Comparison of ENCODE assay signal across 1 cellular context in the genomic region with DNA sequence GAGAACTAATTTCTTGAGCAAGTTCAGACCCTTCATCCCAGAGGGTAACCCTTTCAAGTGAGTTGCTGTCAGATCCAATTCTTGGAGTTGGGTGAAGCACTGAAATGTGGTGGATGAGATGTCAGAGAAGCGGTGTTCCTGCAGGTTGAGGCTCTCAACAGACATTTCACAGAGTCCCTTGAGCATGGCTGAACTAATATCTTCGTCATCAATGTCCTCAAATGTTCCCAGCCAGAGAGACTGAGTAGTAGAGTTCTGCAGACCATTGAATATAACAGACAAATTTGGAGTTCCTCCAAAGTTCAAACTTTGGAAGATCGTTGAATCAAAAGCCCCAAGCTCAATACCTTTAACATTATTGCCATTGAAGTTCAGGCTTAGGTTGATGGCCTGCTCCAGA.
TF ChIP-seq lines count a peak whose summit lies in the region.

No MANE protein-coding gene starts in this region.

TF ChIP-seq in H1, 55 proteins besides CTCF, POLR2A, EP300 and RAD21:
- TF ChIP-seq YY1 (IDR thresholded peaks at IDR 0.05; ENCODE audit: low read depth, low read length) (no peak), CEBPB (IDR thresholded peaks at IDR 0.05; ENCODE audit: low read depth, low read length) (no peak), RXRA (IDR thresholded peaks at IDR 0.05; ENCODE audit: insufficient read depth, low read depth, low read length) (no peak), SIN3A (conservative IDR thresholded peaks at IDR 0.05 in 1 of 2, IDR thresholded peaks at IDR 0.05 in 1 of 2; ENCODE audit: low read depth in 1 of 2, low read length in 2 of 2) (no peak), RBBP5 (IDR thresholded peaks at IDR 0.05; ENCODE audit: borderline replicate concordance, low read depth, low read length) (no peak), KDM5A (IDR thresholded peaks at IDR 0.05; ENCODE audit: low read length) (no peak), CTBP2 (IDR thresholded peaks at IDR 0.05; ENCODE audit: borderline replicate concordance, insufficient read depth, insufficient read length, low read length) (no peak), POLR2AphosphoS5 (IDR thresholded peaks at IDR 0.05; ENCODE audit: low read depth, low read length) (no peak), BACH1 (IDR thresholded peaks at IDR 0.05; ENCODE audit: low read length) (no peak), TCF12 (IDR thresholded peaks at IDR 0.05; ENCODE audit: low read depth, low read length) (no peak), TEAD4 (IDR thresholded peaks at IDR 0.05; ENCODE audit: low read depth, low read length) (no peak), ZNF274 (IDR thresholded peaks at IDR 0.05; ENCODE audit: borderline replicate concordance, extremely low read depth, low read length) (no peak), TBP (IDR thresholded peaks at IDR 0.05; ENCODE audit: low read depth, low read length) (no peak), NANOG (IDR thresholded peaks at IDR 0.05; ENCODE audit: insufficient read depth, low read depth, low read length, poor library complexity, severe bottlenecking) (no peak)
- TF ChIP-seq, protein P1, sequence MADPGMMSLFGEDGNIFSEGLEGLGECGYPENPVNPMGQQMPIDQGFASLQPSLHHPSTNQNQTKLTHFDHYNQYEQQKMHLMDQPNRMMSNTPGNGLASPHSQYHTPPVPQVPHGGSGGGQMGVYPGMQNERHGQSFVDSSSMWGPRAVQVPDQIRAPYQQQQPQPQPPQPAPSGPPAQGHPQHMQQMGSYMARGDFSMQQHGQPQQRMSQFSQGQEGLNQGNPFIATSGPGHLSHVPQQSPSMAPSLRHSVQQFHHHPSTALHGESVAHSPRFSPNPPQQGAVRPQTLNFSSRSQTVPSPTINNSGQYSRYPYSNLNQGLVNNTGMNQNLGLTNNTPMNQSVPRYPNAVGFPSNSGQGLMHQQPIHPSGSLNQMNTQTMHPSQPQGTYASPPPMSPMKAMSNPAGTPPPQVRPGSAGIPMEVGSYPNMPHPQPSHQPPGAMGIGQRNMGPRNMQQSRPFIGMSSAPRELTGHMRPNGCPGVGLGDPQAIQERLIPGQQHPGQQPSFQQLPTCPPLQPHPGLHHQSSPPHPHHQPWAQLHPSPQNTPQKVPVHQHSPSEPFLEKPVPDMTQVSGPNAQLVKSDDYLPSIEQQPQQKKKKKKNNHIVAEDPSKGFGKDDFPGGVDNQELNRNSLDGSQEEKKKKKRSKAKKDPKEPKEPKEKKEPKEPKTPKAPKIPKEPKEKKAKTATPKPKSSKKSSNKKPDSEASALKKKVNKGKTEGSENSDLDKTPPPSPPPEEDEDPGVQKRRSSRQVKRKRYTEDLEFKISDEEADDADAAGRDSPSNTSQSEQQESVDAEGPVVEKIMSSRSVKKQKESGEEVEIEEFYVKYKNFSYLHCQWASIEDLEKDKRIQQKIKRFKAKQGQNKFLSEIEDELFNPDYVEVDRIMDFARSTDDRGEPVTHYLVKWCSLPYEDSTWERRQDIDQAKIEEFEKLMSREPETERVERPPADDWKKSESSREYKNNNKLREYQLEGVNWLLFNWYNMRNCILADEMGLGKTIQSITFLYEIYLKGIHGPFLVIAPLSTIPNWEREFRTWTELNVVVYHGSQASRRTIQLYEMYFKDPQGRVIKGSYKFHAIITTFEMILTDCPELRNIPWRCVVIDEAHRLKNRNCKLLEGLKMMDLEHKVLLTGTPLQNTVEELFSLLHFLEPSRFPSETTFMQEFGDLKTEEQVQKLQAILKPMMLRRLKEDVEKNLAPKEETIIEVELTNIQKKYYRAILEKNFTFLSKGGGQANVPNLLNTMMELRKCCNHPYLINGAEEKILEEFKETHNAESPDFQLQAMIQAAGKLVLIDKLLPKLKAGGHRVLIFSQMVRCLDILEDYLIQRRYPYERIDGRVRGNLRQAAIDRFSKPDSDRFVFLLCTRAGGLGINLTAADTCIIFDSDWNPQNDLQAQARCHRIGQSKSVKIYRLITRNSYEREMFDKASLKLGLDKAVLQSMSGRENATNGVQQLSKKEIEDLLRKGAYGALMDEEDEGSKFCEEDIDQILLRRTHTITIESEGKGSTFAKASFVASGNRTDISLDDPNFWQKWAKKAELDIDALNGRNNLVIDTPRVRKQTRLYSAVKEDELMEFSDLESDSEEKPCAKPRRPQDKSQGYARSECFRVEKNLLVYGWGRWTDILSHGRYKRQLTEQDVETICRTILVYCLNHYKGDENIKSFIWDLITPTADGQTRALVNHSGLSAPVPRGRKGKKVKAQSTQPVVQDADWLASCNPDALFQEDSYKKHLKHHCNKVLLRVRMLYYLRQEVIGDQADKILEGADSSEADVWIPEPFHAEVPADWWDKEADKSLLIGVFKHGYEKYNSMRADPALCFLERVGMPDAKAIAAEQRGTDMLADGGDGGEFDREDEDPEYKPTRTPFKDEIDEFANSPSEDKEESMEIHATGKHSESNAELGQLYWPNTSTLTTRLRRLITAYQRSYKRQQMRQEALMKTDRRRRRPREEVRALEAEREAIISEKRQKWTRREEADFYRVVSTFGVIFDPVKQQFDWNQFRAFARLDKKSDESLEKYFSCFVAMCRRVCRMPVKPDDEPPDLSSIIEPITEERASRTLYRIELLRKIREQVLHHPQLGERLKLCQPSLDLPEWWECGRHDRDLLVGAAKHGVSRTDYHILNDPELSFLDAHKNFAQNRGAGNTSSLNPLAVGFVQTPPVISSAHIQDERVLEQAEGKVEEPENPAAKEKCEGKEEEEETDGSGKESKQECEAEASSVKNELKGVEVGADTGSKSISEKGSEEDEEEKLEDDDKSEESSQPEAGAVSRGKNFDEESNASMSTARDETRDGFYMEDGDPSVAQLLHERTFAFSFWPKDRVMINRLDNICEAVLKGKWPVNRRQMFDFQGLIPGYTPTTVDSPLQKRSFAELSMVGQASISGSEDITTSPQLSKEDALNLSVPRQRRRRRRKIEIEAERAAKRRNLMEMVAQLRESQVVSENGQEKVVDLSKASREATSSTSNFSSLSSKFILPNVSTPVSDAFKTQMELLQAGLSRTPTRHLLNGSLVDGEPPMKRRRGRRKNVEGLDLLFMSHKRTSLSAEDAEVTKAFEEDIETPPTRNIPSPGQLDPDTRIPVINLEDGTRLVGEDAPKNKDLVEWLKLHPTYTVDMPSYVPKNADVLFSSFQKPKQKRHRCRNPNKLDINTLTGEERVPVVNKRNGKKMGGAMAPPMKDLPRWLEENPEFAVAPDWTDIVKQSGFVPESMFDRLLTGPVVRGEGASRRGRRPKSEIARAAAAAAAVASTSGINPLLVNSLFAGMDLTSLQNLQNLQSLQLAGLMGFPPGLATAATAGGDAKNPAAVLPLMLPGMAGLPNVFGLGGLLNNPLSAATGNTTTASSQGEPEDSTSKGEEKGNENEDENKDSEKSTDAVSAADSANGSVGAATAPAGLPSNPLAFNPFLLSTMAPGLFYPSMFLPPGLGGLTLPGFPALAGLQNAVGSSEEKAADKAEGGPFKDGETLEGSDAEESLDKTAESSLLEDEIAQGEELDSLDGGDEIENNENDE (IDR thresholded peaks at IDR 0.05; ENCODE audit: insufficient replicate concordance, low read length), result no peak
- TF ChIP-seq, protein P2, sequence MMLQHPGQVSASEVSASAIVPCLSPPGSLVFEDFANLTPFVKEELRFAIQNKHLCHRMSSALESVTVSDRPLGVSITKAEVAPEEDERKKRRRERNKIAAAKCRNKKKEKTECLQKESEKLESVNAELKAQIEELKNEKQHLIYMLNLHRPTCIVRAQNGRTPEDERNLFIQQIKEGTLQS (IDR thresholded peaks at IDR 0.05; ENCODE audit: insufficient read depth, low read depth, low read length), result no peak
